7 cellular contexts compared by ENCODE assay signal in genomic region chr7:75114870-75115437, GRCh38. TPM values are rescaled to one million over a fixed set of nuclear protein-coding genes. Genes with fewer than 3 reads are reported as not detected.
DNase-seq lines count a peak whose midpoint lies in the region; ATAC-seq and TF ChIP-seq lines count a peak whose summit lies in the region.
"Not testable (repeated sequence)": the region's sequence is repeated elsewhere in the genome, so short reads cannot be mapped to it uniquely, and the experiment has no call there.

No MANE protein-coding gene starts in this region.

- DNase-seq in EH (ENCODE audit: low read depth), result peak; percentile 24
- DNase-seq in HT1080 (ENCODE audit: low read depth), result peak; percentile 8
- DNase-seq in PC-3, result peak; percentile 1
- peak; percentile 4 for DNase-seq in choroid plexus epithelial cell (ENCODE audit: low read depth)
- DNase-seq in iris pigment epithelial cell (ENCODE audit: low read depth), result peak; percentile 22
- DNase-seq in mesenchymal stem cell, result peak; percentile 1
- not testable (repeated sequence) for DNase-seq in upper lobe of right lung

- H3K79me2 ChIP-seq in PC-3 (ENCODE audit: low read length), result not testable (repeated sequence)

- not testable (repeated sequence) for H3K36me3 ChIP-seq in PC-3 (ENCODE audit: low read depth, low read length); mesenchymal stem cell (ENCODE audit: control insufficient read depth in 1 of 2, insufficient read depth in 2 of 2, low read depth in 1 of 2, low read length in 2 of 2); upper lobe of right lung

- not testable (repeated sequence) for H3K4me1 ChIP-seq in PC-3 (ENCODE audit: insufficient read depth, low read length); mesenchymal stem cell (ENCODE audit: control insufficient read depth, insufficient read depth, low read depth, low read length); upper lobe of right lung

- not testable (repeated sequence) for H3K79me1 ChIP-seq in mesenchymal stem cell (replicated peaks; ENCODE audit: low read length, poor library complexity, severe bottlenecking)

- not testable (repeated sequence) for H2AK5ac ChIP-seq in mesenchymal stem cell (ENCODE audit: low read length, severe bottlenecking)

- intact Hi-C loops in PC-3 (cut with micrococcal nuclease); upper lobe of right lung (cut with DNase I): not testable (repeated sequence)

- CTCF ChIA-PET in PC-3 (lab: Charles Lee), result not testable (repeated sequence)

- not testable (repeated sequence) for H3K18ac ChIP-seq in mesenchymal stem cell (ENCODE audit: low read depth in 1 of 2, low read length in 2 of 2)

- H2AFZ ChIP-seq in PC-3 (ENCODE audit: low read length); mesenchymal stem cell (ENCODE audit: low read depth, low read length): not testable (repeated sequence)

- POLR2A ChIA-PET in PC-3 (lab: Charles Lee; ENCODE audit: unreplicated experiment), result not testable (repeated sequence)

- not testable (repeated sequence) for H3K4me2 ChIP-seq in PC-3 (ENCODE audit: low read length); mesenchymal stem cell (ENCODE audit: low read length, poor library complexity, severe bottlenecking)

- not testable (repeated sequence) for H2BK15ac ChIP-seq in mesenchymal stem cell (ENCODE audit: low read depth, poor library complexity, severe bottlenecking)

- not testable (repeated sequence) for H4K20me1 ChIP-seq in PC-3 (ENCODE audit: low read length)

- not testable (repeated sequence) for BruUV-seq in PC-3 (replicated peaks; lab: Mats Ljungman, UMichigan)

- H2BK5ac ChIP-seq in mesenchymal stem cell (ENCODE audit: low read depth, low read length, poor library complexity, severe bottlenecking), result not testable (repeated sequence)

- H4K91ac ChIP-seq in mesenchymal stem cell (ENCODE audit: low read length), result not testable (repeated sequence)

- not testable (repeated sequence) for H3K23ac ChIP-seq in mesenchymal stem cell (ENCODE audit: low read length in 2 of 2)

- TF ChIP-seq CTCF in PC-3 (conservative IDR thresholded peaks at IDR 0.05; ENCODE audit: low read depth, low read length); choroid plexus epithelial cell (conservative IDR thresholded peaks at IDR 0.05; ENCODE audit: low read depth, low read length); upper lobe of right lung (IDR thresholded peaks at IDR 0.05): not testable (repeated sequence)

- H3K4me3 ChIP-seq in PC-3 (ENCODE audit: low read length); choroid plexus epithelial cell (ENCODE audit: low read depth, low read length); mesenchymal stem cell (ENCODE audit: insufficient read depth in 1 of 2, low read depth in 1 of 2, low read length in 2 of 2); upper lobe of right lung: not testable (repeated sequence)

- H2BK120ac ChIP-seq in mesenchymal stem cell (ENCODE audit: low read depth, low read length), result not testable (repeated sequence)

- H3K9ac ChIP-seq in PC-3 (ENCODE audit: low read length); mesenchymal stem cell (ENCODE audit: low read length): not testable (repeated sequence)

- not testable (repeated sequence) for H3K4ac ChIP-seq in mesenchymal stem cell (ENCODE audit: low read depth in 1 of 2, low read length in 2 of 2)

- ATAC-seq in PC-3 (peak; percentile 46), upper lobe of right lung (peak; percentile 53)

- H3K14ac ChIP-seq in mesenchymal stem cell (ENCODE audit: low read length in 2 of 2), result not testable (repeated sequence)

- H2BK12ac ChIP-seq in mesenchymal stem cell (ENCODE audit: low read length in 2 of 2), result not testable (repeated sequence)

- H3F3A ChIP-seq in PC-3 (ENCODE audit: low read length, unreplicated experiment), result not testable (repeated sequence)

- H3K27ac ChIP-seq in PC-3 (ENCODE audit: low read length); mesenchymal stem cell (ENCODE audit: low read length, poor library complexity, severe bottlenecking); upper lobe of right lung: not testable (repeated sequence)

- not testable (repeated sequence) for H3K9me3 ChIP-seq in PC-3 (ENCODE audit: low read length); mesenchymal stem cell (ENCODE audit: control insufficient read depth, low read length); upper lobe of right lung

- not testable (repeated sequence) for H4K8ac ChIP-seq in mesenchymal stem cell (ENCODE audit: low read length)

- H3K27me3 ChIP-seq in PC-3 (ENCODE audit: low read length); mesenchymal stem cell (ENCODE audit: control insufficient read depth in 1 of 2, insufficient read depth in 1 of 2, low read length in 2 of 2); upper lobe of right lung: not testable (repeated sequence)

- WGBS in mesenchymal stem cell, result no CpG with 5 or more reads among the region's 5 CpGs

- not testable (repeated sequence) for H3K9me2 ChIP-seq in PC-3 (replicated peaks; ENCODE audit: low read length)

RNA-seq across cellular contexts. Expression of gene GTF2IRD2B, which starts 22.6 kb away (rescaled TPM):
- total RNA-seq in HT1080 (2014; rRNA removed; shearing (Covaris generic)), result 3.8 and 6.3 TPM in 2 replicates
- 10.5 and 10.9 TPM in 2 replicates for polyA plus RNA-seq in HT1080 (2015; cell fraction: cytosol; rRNA removed)
- 8.9 and 14.3 TPM in 2 replicates for polyA plus RNA-seq in HT1080 (2015; cell fraction: nucleus; rRNA removed)
- total RNA-seq in PC-3 (2014; rRNA removed) (20.2 and 28.3 TPM in 2 replicates), upper lobe of right lung (46.5 TPM)
- 15.9 TPM for polyA plus RNA-seq in mesenchymal stem cell (2013, experiment 1 of 2)
- 13.5 TPM for polyA plus RNA-seq in mesenchymal stem cell (2013, experiment 2 of 2)

RNA-seq across cellular contexts. Expression of gene RCC1L, which starts 41.4 kb away (rescaled TPM):
- 73.3 and 74.4 TPM in 2 replicates for total RNA-seq in HT1080 (2014; rRNA removed; shearing (Covaris generic))
- polyA plus RNA-seq in HT1080 (2015; cell fraction: cytosol; rRNA removed), result 58.6 and 59.3 TPM in 2 replicates
- polyA plus RNA-seq in HT1080 (2015; cell fraction: nucleus; rRNA removed), result 44.1 and 45.0 TPM in 2 replicates
- total RNA-seq in PC-3 (2014; rRNA removed) (66.8 and 78.6 TPM in 2 replicates), upper lobe of right lung (33.1 TPM)
- polyA plus RNA-seq in mesenchymal stem cell (2013, experiment 1 of 2), result 17.6 TPM
- polyA plus RNA-seq in mesenchymal stem cell (2013, experiment 2 of 2), result 18.3 TPM
